In genomic region chr1:17935230-17935629, GRCh38 we compare ENCODE assay signal across 2 cellular contexts.
TF ChIP-seq lines count a peak whose summit lies in the region.

No MANE protein-coding gene starts in this region.

TF ChIP-seq in HepG2, 621 proteins besides CTCF, POLR2A, EP300 and RAD21:
- TF ChIP-seq MAFF (IDR thresholded peaks at IDR 0.05; ENCODE audit: low read depth, low read length) (0 out of 2 replicates have a peak, but pooled peaks have one; percentile 27), PAWR (CRISPR knock-in tag; IDR thresholded peaks at IDR 0.05; ENCODE audit: borderline replicate concordance) (no peak), ZBTB21 (CRISPR knock-in tag; IDR thresholded peaks at IDR 0.05) (no peak)
- TF ChIP-seq, protein P1, sequence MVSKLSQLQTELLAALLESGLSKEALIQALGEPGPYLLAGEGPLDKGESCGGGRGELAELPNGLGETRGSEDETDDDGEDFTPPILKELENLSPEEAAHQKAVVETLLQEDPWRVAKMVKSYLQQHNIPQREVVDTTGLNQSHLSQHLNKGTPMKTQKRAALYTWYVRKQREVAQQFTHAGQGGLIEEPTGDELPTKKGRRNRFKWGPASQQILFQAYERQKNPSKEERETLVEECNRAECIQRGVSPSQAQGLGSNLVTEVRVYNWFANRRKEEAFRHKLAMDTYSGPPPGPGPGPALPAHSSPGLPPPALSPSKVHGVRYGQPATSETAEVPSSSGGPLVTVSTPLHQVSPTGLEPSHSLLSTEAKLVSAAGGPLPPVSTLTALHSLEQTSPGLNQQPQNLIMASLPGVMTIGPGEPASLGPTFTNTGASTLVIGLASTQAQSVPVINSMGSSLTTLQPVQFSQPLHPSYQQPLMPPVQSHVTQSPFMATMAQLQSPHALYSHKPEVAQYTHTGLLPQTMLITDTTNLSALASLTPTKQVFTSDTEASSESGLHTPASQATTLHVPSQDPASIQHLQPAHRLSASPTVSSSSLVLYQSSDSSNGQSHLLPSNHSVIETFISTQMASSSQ (IDR thresholded peaks at IDR 0.05; ENCODE audit: low read depth) = 0 out of 2 replicates have a peak, but pooled peaks have one; percentile 52
- TF ChIP-seq, protein P1 (CRISPR knock-in tag; IDR thresholded peaks at IDR 0.05; ENCODE audit: borderline replicate concordance) = no peak
- TF ChIP-seq, protein P2, sequence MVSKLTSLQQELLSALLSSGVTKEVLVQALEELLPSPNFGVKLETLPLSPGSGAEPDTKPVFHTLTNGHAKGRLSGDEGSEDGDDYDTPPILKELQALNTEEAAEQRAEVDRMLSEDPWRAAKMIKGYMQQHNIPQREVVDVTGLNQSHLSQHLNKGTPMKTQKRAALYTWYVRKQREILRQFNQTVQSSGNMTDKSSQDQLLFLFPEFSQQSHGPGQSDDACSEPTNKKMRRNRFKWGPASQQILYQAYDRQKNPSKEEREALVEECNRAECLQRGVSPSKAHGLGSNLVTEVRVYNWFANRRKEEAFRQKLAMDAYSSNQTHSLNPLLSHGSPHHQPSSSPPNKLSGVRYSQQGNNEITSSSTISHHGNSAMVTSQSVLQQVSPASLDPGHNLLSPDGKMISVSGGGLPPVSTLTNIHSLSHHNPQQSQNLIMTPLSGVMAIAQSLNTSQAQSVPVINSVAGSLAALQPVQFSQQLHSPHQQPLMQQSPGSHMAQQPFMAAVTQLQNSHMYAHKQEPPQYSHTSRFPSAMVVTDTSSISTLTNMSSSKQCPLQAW (CRISPR knock-in tag; IDR thresholded peaks at IDR 0.05) = peak; percentile 66; the same call in 1 of the 2 replicates

TF ChIP-seq in H1, 55 proteins besides CTCF, POLR2A, EP300 and RAD21:
- TF ChIP-seq CBX5 (IDR thresholded peaks at IDR 0.05; ENCODE audit: low read depth, low read length) (no peak), RNF2 (IDR thresholded peaks at IDR 0.05; ENCODE audit: borderline replicate concordance, low read depth, low read length, missing control alignments, poor library complexity, severe bottlenecking) (no peak), ZNF274 (IDR thresholded peaks at IDR 0.05; ENCODE audit: borderline replicate concordance, extremely low read depth, low read length) (no peak), EZH2 (IDR thresholded peaks at IDR 0.05; ENCODE audit: low read depth, low read length, severe bottlenecking) (no peak), GABPA (IDR thresholded peaks at IDR 0.05; ENCODE audit: borderline replicate concordance, insufficient read depth, low read length) (no peak), JUN (IDR thresholded peaks at IDR 0.05; ENCODE audit: low read depth, low read length) (no peak), EGR1 (IDR thresholded peaks at IDR 0.05; ENCODE audit: borderline replicate concordance, low read depth, low read length) (no peak), CEBPB (IDR thresholded peaks at IDR 0.05; ENCODE audit: low read depth, low read length) (no peak), HDAC2 (IDR thresholded peaks at IDR 0.05; ENCODE audit: borderline replicate concordance in 1 of 2, low read depth in 2 of 2, low read length in 2 of 2) (no peak)
TF ChIP-seq in H1: peak in this region for 0.
